ENCODE assay signal across 13 cellular contexts in genomic region chr7:92723978-92724377, GRCh38.
A peak's percentile ranks its signal among the peaks of the same experiment; 100 is the strongest.
DNase-seq lines count a peak whose midpoint lies in the region; ATAC-seq and TF ChIP-seq lines count a peak whose summit lies in the region.
"Had no signal": no experiment of that assay in that cellular context is flagged by ENCODE, and none has a peak within 500 bp of the region (broad histone marks: within the 10 kb centered on the region; RNA-seq: fewer than 3 reads in every experiment).

No MANE protein-coding gene starts in this region.

- no peak for TF ChIP-seq CTCF in psoas muscle (IDR thresholded peaks at IDR 0.05)

- H3K27ac ChIP-seq in SK-N-MC, result peak overlapping the region; percentile 93
- peak overlapping the region; percentile 52 for H3K27ac ChIP-seq in right cardiac atrium (ENCODE audit: low read length)
- H3K27ac ChIP-seq in psoas muscle, result peak overlapping the region; percentile 52

- intact Hi-C loops in right cardiac atrium (cut with DNase I) (no loop called here), psoas muscle (cut with DNase I) (loop anchor here in 1 of 2 donors (5.0 kb wide), 1 partner anchor 108 kb away; no protein-coding TSS in a partner anchor)

- DNase-seq in H7 (peak; percentile 32), SK-N-MC (ENCODE audit: low read depth, low spot score) (no peak), right cardiac atrium (peak in 1 of 3 donors; percentile 18), psoas muscle (no peak), D341Med (ENCODE audit: low spot score) (no peak), glomerular visceral epithelial cell (ENCODE audit: extremely low spot score) (no peak), NCI-H1105 treated with DMSO at 0.1 percent for 48 hours (lab: John Stamatoyannopoulos, UW) (no peak)
- DNase-seq: Caco-2; NCI-H446; stimulated activated CD4-positive, alpha-beta T cell treated with anti-CD3 and anti-CD28 coated beads, Interleukin-4, amount 100 ng/mL, for 24 hours had no signal

- ATAC-seq in right cardiac atrium (peak; percentile 84 to 91), psoas muscle (peak in 3 of 4 donors; percentile 38 to 63 (median 61)), GM18870 (IDR thresholded peaks at IDR 0.05; ENCODE audit: unreplicated experiment) (no peak)
- ATAC-seq: GM12878 had no signal

- H3K4me1 ChIP-seq in right cardiac atrium (ENCODE audit: control insufficient read depth, insufficient read depth, low read length), result peaks cover 8% of the 10 kb centered on the region
- H3K4me1 ChIP-seq in psoas muscle, result peaks cover 5% of the 10 kb centered on the region
- H3K4me1 ChIP-seq: Caco-2 had no signal

- H3K9ac ChIP-seq in SK-N-MC (ENCODE audit: insufficient read length), result peak overlapping the region; percentile 56

- H3K27me3 ChIP-seq in H7 (ENCODE audit: control insufficient read depth, insufficient read depth, low read length) (no peaks in the 10 kb centered on the region), right cardiac atrium (ENCODE audit: control insufficient read depth, insufficient read depth) (no peaks in the 10 kb centered on the region), psoas muscle (ENCODE audit: insufficient read depth in 3 of 3, low read length in 2 of 3) (no peaks in the 10 kb centered on the region)
- H3K27me3 ChIP-seq: ascending aorta had no signal

- 45% methylated on average over 5 of the region's 5 CpGs for WGBS in right cardiac atrium
- 28 to 50% (median 34%) methylated on average over 5 of the region's 5 CpGs for WGBS in psoas muscle, 3 donors

- H3K9me3 ChIP-seq in SK-N-MC (ENCODE audit: low read depth, low read length), result no peaks in the 10 kb centered on the region
- no peaks in the 10 kb centered on the region for H3K9me3 ChIP-seq in right cardiac atrium (ENCODE audit: control insufficient read depth, low read length)
- no peaks in the 10 kb centered on the region for H3K9me3 ChIP-seq in psoas muscle
- H3K9me3 ChIP-seq: ascending aorta, Caco-2 had no signal

- H3K4me3 ChIP-seq in H7 (ENCODE audit: insufficient read depth, low read depth, low read length), result no peak overlapping the region
- peak overlapping the region; percentile 50; the same call in 1 of the 2 replicates for H3K4me3 ChIP-seq in SK-N-MC
- no peak overlapping the region for H3K4me3 ChIP-seq in right cardiac atrium (ENCODE audit: low read length)
- no peak overlapping the region for H3K4me3 ChIP-seq in psoas muscle
- H3K4me3 ChIP-seq: ascending aorta, GM12878 had no signal

- H3K36me3 ChIP-seq in H7 (replicated peaks; ENCODE audit: control insufficient read depth, insufficient read depth, low read length) (no peaks in the 10 kb centered on the region; the same call in 1 of the 2 replicates), SK-N-MC (ENCODE audit: insufficient read depth, low read length) (no peaks in the 10 kb centered on the region), psoas muscle (ENCODE audit: insufficient read depth in 1 of 2, low read depth in 1 of 2) (no peaks in the 10 kb centered on the region)
